ENCODE assay signal across 1 cellular context in the genomic region with DNA sequence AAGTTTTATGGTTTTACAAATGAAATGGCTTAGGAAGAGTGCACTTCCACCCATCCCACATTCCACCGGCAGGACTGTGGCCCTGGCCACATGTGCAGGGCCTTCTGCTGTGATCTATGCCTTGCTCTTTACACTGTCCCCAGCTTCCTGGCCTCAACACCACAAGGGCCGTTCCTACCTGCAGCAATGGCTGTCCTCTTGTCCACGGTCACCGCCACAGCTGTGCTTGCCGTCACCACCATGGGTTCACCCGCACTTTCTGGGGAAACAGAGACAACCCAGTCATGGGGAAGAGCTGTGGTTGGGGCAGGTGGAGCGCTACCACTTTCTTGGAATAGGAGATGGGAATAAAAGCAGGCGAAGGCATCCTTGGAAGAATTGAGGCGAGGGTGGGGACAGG.
TF ChIP-seq lines count a peak whose summit lies in the region.

No MANE protein-coding gene starts in this region.

TF ChIP-seq in HepG2, 621 proteins besides CTCF, POLR2A, EP300 and RAD21 (continued from another document):
- TF ChIP-seq, protein P1, sequence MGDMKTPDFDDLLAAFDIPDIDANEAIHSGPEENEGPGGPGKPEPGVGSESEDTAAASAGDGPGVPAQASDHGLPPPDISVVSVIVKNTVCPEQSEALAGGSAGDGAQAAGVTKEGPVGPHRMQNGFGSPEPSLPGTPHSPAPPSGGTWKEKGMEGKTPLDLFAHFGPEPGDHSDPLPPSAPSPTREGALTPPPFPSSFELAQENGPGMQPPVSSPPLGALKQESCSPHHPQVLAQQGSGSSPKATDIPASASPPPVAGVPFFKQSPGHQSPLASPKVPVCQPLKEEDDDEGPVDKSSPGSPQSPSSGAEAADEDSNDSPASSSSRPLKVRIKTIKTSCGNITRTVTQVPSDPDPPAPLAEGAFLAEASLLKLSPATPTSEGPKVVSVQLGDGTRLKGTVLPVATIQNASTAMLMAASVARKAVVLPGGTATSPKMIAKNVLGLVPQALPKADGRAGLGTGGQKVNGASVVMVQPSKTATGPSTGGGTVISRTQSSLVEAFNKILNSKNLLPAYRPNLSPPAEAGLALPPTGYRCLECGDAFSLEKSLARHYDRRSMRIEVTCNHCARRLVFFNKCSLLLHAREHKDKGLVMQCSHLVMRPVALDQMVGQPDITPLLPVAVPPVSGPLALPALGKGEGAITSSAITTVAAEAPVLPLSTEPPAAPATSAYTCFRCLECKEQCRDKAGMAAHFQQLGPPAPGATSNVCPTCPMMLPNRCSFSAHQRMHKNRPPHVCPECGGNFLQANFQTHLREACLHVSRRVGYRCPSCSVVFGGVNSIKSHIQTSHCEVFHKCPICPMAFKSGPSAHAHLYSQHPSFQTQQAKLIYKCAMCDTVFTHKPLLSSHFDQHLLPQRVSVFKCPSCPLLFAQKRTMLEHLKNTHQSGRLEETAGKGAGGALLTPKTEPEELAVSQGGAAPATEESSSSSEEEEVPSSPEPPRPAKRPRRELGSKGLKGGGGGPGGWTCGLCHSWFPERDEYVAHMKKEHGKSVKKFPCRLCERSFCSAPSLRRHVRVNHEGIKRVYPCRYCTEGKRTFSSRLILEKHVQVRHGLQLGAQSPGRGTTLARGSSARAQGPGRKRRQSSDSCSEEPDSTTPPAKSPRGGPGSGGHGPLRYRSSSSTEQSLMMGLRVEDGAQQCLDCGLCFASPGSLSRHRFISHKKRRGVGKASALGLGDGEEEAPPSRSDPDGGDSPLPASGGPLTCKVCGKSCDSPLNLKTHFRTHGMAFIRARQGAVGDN (CRISPR knock-in tag; IDR thresholded peaks at IDR 0.05) = peak; percentile 83
- TF ChIP-seq, protein P2, sequence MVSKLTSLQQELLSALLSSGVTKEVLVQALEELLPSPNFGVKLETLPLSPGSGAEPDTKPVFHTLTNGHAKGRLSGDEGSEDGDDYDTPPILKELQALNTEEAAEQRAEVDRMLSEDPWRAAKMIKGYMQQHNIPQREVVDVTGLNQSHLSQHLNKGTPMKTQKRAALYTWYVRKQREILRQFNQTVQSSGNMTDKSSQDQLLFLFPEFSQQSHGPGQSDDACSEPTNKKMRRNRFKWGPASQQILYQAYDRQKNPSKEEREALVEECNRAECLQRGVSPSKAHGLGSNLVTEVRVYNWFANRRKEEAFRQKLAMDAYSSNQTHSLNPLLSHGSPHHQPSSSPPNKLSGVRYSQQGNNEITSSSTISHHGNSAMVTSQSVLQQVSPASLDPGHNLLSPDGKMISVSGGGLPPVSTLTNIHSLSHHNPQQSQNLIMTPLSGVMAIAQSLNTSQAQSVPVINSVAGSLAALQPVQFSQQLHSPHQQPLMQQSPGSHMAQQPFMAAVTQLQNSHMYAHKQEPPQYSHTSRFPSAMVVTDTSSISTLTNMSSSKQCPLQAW (CRISPR knock-in tag; IDR thresholded peaks at IDR 0.05) = 0 out of 2 replicates have a peak, but pooled peaks have one; percentile 25
- no peak for TF ChIP-seq ZSCAN12 (CRISPR knock-in tag; IDR thresholded peaks at IDR 0.05)
